1 cellular context compared by ENCODE assay signal in the genomic region with DNA sequence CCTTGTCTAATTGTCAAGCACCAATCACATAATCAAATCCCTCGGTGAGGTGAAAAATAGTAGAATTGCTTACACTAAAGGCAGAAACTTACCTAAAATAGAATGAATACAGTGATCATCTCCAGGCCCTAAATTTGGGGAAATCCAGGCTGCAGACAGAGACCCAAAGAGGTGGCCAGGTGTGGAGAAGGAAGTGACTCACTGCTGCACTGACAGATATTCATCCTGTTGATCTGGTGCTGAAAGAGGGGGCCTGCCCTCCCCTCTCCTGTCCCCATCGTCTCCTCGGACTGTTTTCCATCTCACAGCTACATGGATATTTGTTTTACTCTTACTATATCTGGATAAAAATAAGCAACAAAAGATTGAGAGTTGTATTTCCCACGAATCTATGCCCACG.
TF ChIP-seq lines count a peak whose summit lies in the region.

No MANE protein-coding gene starts in this region.

TF ChIP-seq in SK-N-SH, 30 proteins besides CTCF, POLR2A, EP300 and RAD21 (continued from another document):
- TF ChIP-seq, protein P1, sequence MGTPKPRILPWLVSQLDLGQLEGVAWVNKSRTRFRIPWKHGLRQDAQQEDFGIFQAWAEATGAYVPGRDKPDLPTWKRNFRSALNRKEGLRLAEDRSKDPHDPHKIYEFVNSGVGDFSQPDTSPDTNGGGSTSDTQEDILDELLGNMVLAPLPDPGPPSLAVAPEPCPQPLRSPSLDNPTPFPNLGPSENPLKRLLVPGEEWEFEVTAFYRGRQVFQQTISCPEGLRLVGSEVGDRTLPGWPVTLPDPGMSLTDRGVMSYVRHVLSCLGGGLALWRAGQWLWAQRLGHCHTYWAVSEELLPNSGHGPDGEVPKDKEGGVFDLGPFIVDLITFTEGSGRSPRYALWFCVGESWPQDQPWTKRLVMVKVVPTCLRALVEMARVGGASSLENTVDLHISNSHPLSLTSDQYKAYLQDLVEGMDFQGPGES (IDR thresholded peaks at IDR 0.05; ENCODE audit: low read depth, low read length) = no peak
- TF ChIP-seq GATA2 (CRISPR knock-in tag; IDR thresholded peaks at IDR 0.05) = no peak
- TF ChIP-seq FOXM1 (IDR thresholded peaks at IDR 0.05; ENCODE audit: low read depth) = no peak
- no peak for TF ChIP-seq SIN3A (IDR thresholded peaks at IDR 0.05; ENCODE audit: borderline replicate concordance, low read depth, low read length)
- no peak for TF ChIP-seq MEF2A (IDR thresholded peaks at IDR 0.05; ENCODE audit: borderline replicate concordance, low read depth)
